9 cellular contexts compared by ENCODE assay signal in genomic region chr2:169107645-169108044, GRCh38. TPM values are rescaled to one million over a fixed set of nuclear protein-coding genes. Genes with fewer than 3 reads are reported as not detected.
DNase-seq lines count a peak whose midpoint lies in the region; ATAC-seq and TF ChIP-seq lines count a peak whose summit lies in the region.
"Had no signal": no experiment of that assay in that cellular context is flagged by ENCODE, and none has a peak within 500 bp of the region (broad histone marks: within the 10 kb centered on the region; RNA-seq: fewer than 3 reads in every experiment).

No MANE protein-coding gene starts in this region.

- H3K9me3 Mint-ChIP-seq in activated CD4-positive, alpha-beta memory T cell treated with anti-CD3 and anti-CD28 coated beads, Interleukin-2, amount 10 ng/mL, durations not matched to agents 7 days and 5 days: no peaks in the 10 kb centered on the region
- H3K9me3 Mint-ChIP-seq in CD14-positive monocyte: no peaks in the 10 kb centered on the region
- H3K9me3 Mint-ChIP-seq: activated naive CD4-positive, alpha-beta T cell treated with anti-CD3 and anti-CD28 coated beads, Interleukin-2, amount 50 U/mL, for 24 hours had no signal

- peaks cover 52% of the 10 kb centered on the region for H3K4me1 Mint-ChIP-seq in activated CD4-positive, alpha-beta memory T cell treated with anti-CD3 and anti-CD28 coated beads, Interleukin-2, amount 10 ng/mL, durations not matched to agents 7 days and 5 days
- peaks cover 69% of the 10 kb centered on the region for H3K4me1 Mint-ChIP-seq in CD14-positive monocyte

- TF ChIP-seq CTCF in GM06990 (IDR thresholded peaks at IDR 0.05; ENCODE audit: insufficient read depth, low read length, poor library complexity, severe bottlenecking) (no peak), CD14-positive monocyte (IDR thresholded peaks at IDR 0.05) (no peak)

- peak; percentile 82 for ATAC-seq in GM19397 (IDR thresholded peaks at IDR 0.05; ENCODE audit: unreplicated experiment)
- peak; percentile 88 for ATAC-seq in HG03175 (IDR thresholded peaks at IDR 0.05; ENCODE audit: unreplicated experiment)

- H3K36me3 Mint-ChIP-seq in activated CD4-positive, alpha-beta memory T cell treated with anti-CD3 and anti-CD28 coated beads, Interleukin-2, amount 10 ng/mL, durations not matched to agents 7 days and 5 days (ENCODE audit: low read depth): no peaks in the 10 kb centered on the region
- H3K36me3 Mint-ChIP-seq in CD14-positive monocyte: no peaks in the 10 kb centered on the region
- H3K36me3 Mint-ChIP-seq: activated naive CD4-positive, alpha-beta T cell treated with anti-CD3 and anti-CD28 coated beads, Interleukin-2, amount 50 U/mL, for 24 hours had no signal

- H3K27me3 ChIP-seq in GM06990 (replicated peaks; ENCODE audit: control insufficient read depth, insufficient read depth, low read length): no peaks in the 10 kb centered on the region

- POLR2A ChIA-PET in activated CD4-positive, alpha-beta memory T cell treated with anti-CD3 and anti-CD28 coated beads, Interleukin-2, amount 10 ng/mL, durations not matched to agents 7 days and 5 days (lab: Charles Lee): interaction anchor here (0.8 to 1.5 kb wide), 5 partner anchors 12 to 691 kb away, joined by 3 read pairs; partner anchors contain the start of gene SSB

- no peaks in the 10 kb centered on the region for H3K36me3 ChIP-seq in GM06990 (ENCODE audit: control insufficient read depth, insufficient read depth, low read length)

- H3K4me3 Mint-ChIP-seq in activated CD4-positive, alpha-beta memory T cell treated with anti-CD3 and anti-CD28 coated beads, Interleukin-2, amount 10 ng/mL, durations not matched to agents 7 days and 5 days: no peak overlapping the region
- H3K4me3 Mint-ChIP-seq in CD14-positive monocyte: no peak overlapping the region
- H3K4me3 Mint-ChIP-seq: activated naive CD4-positive, alpha-beta T cell treated with anti-CD3 and anti-CD28 coated beads, Interleukin-2, amount 50 U/mL, for 24 hours had no signal

- H3K27me3 Mint-ChIP-seq in activated CD4-positive, alpha-beta memory T cell treated with anti-CD3 and anti-CD28 coated beads, Interleukin-2, amount 10 ng/mL, durations not matched to agents 7 days and 5 days: no peaks in the 10 kb centered on the region
- peaks cover 0 to 6% (median 2%) of the 10 kb centered on the region in 3 donors for H3K27me3 Mint-ChIP-seq in CD14-positive monocyte (ENCODE audit: low read depth in 3 of 3)
- H3K27me3 Mint-ChIP-seq: activated naive CD4-positive, alpha-beta T cell treated with anti-CD3 and anti-CD28 coated beads, Interleukin-2, amount 50 U/mL, for 24 hours had no signal

- CTCF ChIA-PET in activated CD4-positive, alpha-beta memory T cell treated with anti-CD3 and anti-CD28 coated beads, Interleukin-2, amount 10 ng/mL, durations not matched to agents 7 days and 5 days (lab: Charles Lee): interaction anchor here (1.0 to 10.1 kb wide), 7 partner anchors 12 to 158 kb away, joined by 3 to 186 read pairs (median 35); no protein-coding TSS in a partner anchor

- H3K27ac Mint-ChIP-seq in activated CD4-positive, alpha-beta memory T cell treated with anti-CD3 and anti-CD28 coated beads, Interleukin-2, amount 10 ng/mL, durations not matched to agents 7 days and 5 days: peak overlapping the region; percentile 64
- peak overlapping the region in 1 of 7 donors; percentile 60 for H3K27ac Mint-ChIP-seq in CD14-positive monocyte
- H3K27ac Mint-ChIP-seq: activated naive CD4-positive, alpha-beta T cell treated with anti-CD3 and anti-CD28 coated beads, Interleukin-2, amount 50 U/mL, for 24 hours had no signal

- intact Hi-C loops in CD14-positive monocyte (cut with micrococcal nuclease): loop anchor here in 1 of 2 donors (5.0 to 10.0 kb wide), 2 partner anchors 35 to 63 kb away; no protein-coding TSS in a partner anchor

- H3K4me3 ChIP-seq in GM06990 (replicated peaks; ENCODE audit: low read depth, low read length): no peak overlapping the region

- DNase-seq in GM06990 (ENCODE audit: extremely low read depth, insufficient read length) (peak; percentile 19), DMS114 treated with DMSO at 0.1 percent for 48 hours (lab: John Stamatoyannopoulos, UW; ENCODE audit: unreplicated experiment) (no peak), NCI-H2081 treated with DMSO at 0.1 percent for 48 hours (lab: John Stamatoyannopoulos, UW) (no peak), CD14-positive monocyte (ENCODE audit: low spot score) (no peak)
- DNase-seq in activated CD4-positive, alpha-beta memory T cell treated with anti-CD3 and anti-CD28 coated beads, Interleukin-2, amount 10 ng/mL, durations not matched to agents 7 days and 5 days: peak; percentile 43
- no peak for DNase-seq in effector CD8-positive, alpha-beta T cell (lab: John Stamatoyannopoulos, UW)

RNA-seq across cellular contexts. Expression of gene DHRS9, which starts 38.3 kb away (rescaled TPM):
- not detected for total RNA-seq in activated CD4-positive, alpha-beta memory T cell treated with anti-CD3 and anti-CD28 coated beads, Interleukin-2, amount 10 ng/mL, durations not matched to agents 7 days and 5 days
- polyA plus RNA-seq in CD14-positive monocyte: 10 to 100 TPM in 1 of 2 donors, 1 to 10 TPM in 1; 10.0 to 12.9 TPM

Comparison
In these comparisons a context has a peak if more than half of its experiments do, and no peak if none do; other contexts are left out.
1. DNase-seq: peak in GM06990 (single experiment) and activated CD4-positive, alpha-beta memory T cell treated with anti-CD3 and anti-CD28 coated beads, Interleukin-2, amount 10 ng/mL, durations not matched to agents 7 days and 5 days (single experiment); none in effector CD8-positive, alpha-beta T cell (single experiment), DMS114 treated with DMSO at 0.1 percent for 48 hours (single experiment), NCI-H2081 treated with DMSO at 0.1 percent for 48 hours (single experiment) and CD14-positive monocyte (single experiment).